Comparison of ENCODE assay signal across 25 cellular contexts in genomic region chr2:34533585-34534225, GRCh38.
DNase-seq lines count a peak whose midpoint lies in the region; ATAC-seq and TF ChIP-seq lines count a peak whose summit lies in the region.
"Had no signal": no experiment of that assay in that cellular context is flagged by ENCODE, and none has a peak within 500 bp of the region (broad histone marks: within the 10 kb centered on the region; RNA-seq: fewer than 3 reads in every experiment).

No MANE protein-coding gene starts in this region.

- H3K4me1 Mint-ChIP-seq in GM23338: no peaks in the 10 kb centered on the region
- H3K4me1 Mint-ChIP-seq in neural progenitor cell: peaks cover 10% of the 10 kb centered on the region
- H3K4me1 Mint-ChIP-seq: B cell had no signal

- H3F3A ChIP-seq in GM23338 (replicated peaks; ENCODE audit: low read depth): no peaks in the 10 kb centered on the region
- H3F3A ChIP-seq in neural progenitor cell (ENCODE audit: low read depth): no peaks in the 10 kb centered on the region

- no peaks in the 10 kb centered on the region for H3K4me1 ChIP-seq in GM23338 (ENCODE audit: insufficient read depth)
- H3K4me1 ChIP-seq in body of pancreas: peaks cover 37% of the 10 kb centered on the region
- H3K4me1 ChIP-seq in hepatocyte (ENCODE audit: insufficient read depth): peaks cover 10% of the 10 kb centered on the region
- peaks cover 18% of the 10 kb centered on the region for H3K4me1 ChIP-seq in neural progenitor cell
- H3K4me1 ChIP-seq: A549; BLaER1 treated with 17β-estradiol and CSF1 and Interleukin-3, amounts not matched to agents 10 nM and 100 nM had no signal

- no peaks in the 10 kb centered on the region for H3K27me3 Mint-ChIP-seq in GM23338 (ENCODE audit: insufficient read depth, low read depth, poor library complexity)
- H3K27me3 Mint-ChIP-seq in neural progenitor cell (ENCODE audit: insufficient read depth, low read depth): no peaks in the 10 kb centered on the region
- H3K27me3 Mint-ChIP-seq: B cell; CD4-positive, alpha-beta T cell had no signal

- TF ChIP-seq POLR2A in body of pancreas (IDR thresholded peaks at IDR 0.05): no peak

- H3K27ac ChIP-seq in GM23338 (ENCODE audit: low read depth) (no peak overlapping the region), body of pancreas (peak overlapping the region in 3 of 4 donors; percentile 45 to 73 (median 64)), hepatocyte (peak overlapping the region; percentile 35), neural progenitor cell (no peak overlapping the region)
- H3K27ac ChIP-seq: 22Rv1; A549; BLaER1 treated with 17β-estradiol and CSF1 and Interleukin-3, amounts not matched to agents 10 nM and 100 nM; C4-2B had no signal

- no peaks in the 10 kb centered on the region for H3K27me3 ChIP-seq in GM23338 (ENCODE audit: insufficient read depth)
- no peaks in the 10 kb centered on the region for H3K27me3 ChIP-seq in body of pancreas
- H3K27me3 ChIP-seq in hepatocyte: no peaks in the 10 kb centered on the region
- H3K27me3 ChIP-seq in neural progenitor cell: no peaks in the 10 kb centered on the region
- H3K27me3 ChIP-seq: BLaER1 treated with 17β-estradiol and CSF1 and Interleukin-3, amounts not matched to agents 10 nM and 100 nM had no signal

- intact Hi-C loops in body of pancreas (cut with DNase I): no loop called here

- ATAC-seq in GM23338: no peak
- peak; percentile 74 for ATAC-seq in body of pancreas
- ATAC-seq: A549; CD8-positive, alpha-beta T cell; GM12878 had no signal

- H3K9ac ChIP-seq in neural progenitor cell: no peak overlapping the region
- H3K9ac ChIP-seq: BLaER1 treated with 17β-estradiol and CSF1 and Interleukin-3, amounts not matched to agents 10 nM and 100 nM had no signal

- H3K4me3 ChIP-seq in GM23338 (no peak overlapping the region), body of pancreas (no peak overlapping the region), hepatocyte (no peak overlapping the region), neural progenitor cell (no peak overlapping the region)
- H3K4me3 ChIP-seq: A549; BLaER1 treated with 17β-estradiol and CSF1 and Interleukin-3, amounts not matched to agents 10 nM and 100 nM; GM12878 had no signal

- no peaks in the 10 kb centered on the region for H3K9me2 ChIP-seq in GM23338 (ENCODE audit: insufficient read depth)
- H3K9me2 ChIP-seq in hepatocyte (replicated peaks; ENCODE audit: insufficient read depth): no peaks in the 10 kb centered on the region

- H2AFZ ChIP-seq in GM23338 (peak overlapping the region; percentile 60; the same call in 1 of the 2 replicates), hepatocyte (no peak overlapping the region), neural progenitor cell (replicated peaks) (peak overlapping the region; percentile 59)

- H3K36me3 Mint-ChIP-seq in GM23338 (ENCODE audit: low read depth) (no peaks in the 10 kb centered on the region), neural progenitor cell (no peaks in the 10 kb centered on the region)
- H3K36me3 Mint-ChIP-seq: CD8-positive, alpha-beta T cell had no signal

- H3K79me2 ChIP-seq in GM23338 (replicated peaks; ENCODE audit: insufficient read depth): no peaks in the 10 kb centered on the region
- no peaks in the 10 kb centered on the region for H3K79me2 ChIP-seq in hepatocyte
- H3K79me2 ChIP-seq in neural progenitor cell (ENCODE audit: low read depth): no peaks in the 10 kb centered on the region

- 7 to 13% methylated on average over 3 of the region's 3 CpGs for WGBS in body of pancreas, 2 donors
- 42% methylated on average over 3 of the region's 3 CpGs for WGBS in hepatocyte (ENCODE audit: low lambda C conversion rate, missing lambda C conversion rate)

- no peak for DNase-seq in GM23338 (ENCODE audit: low spot score)
- DNase-seq in body of pancreas: peak in 2 of 4 donors; percentile 9 to 14
- no peak for DNase-seq in hepatocyte (ENCODE audit: low spot score)
- DNase-seq in neural progenitor cell (ENCODE audit: low spot score): no peak
- no peak for DNase-seq in DMS 273 treated with DMSO at 0.1 percent for 48 hours (lab: John Stamatoyannopoulos, UW)
- no peak for DNase-seq in Kasumi-1 (lab: John Stamatoyannopoulos, UW)
- DNase-seq in T-helper 1 cell: no peak
- no peak for DNase-seq in nucleus accumbens (lab: John Stamatoyannopoulos, UW)
- DNase-seq: AML-193; Caco-2; Calu3; CD4-positive, alpha-beta T cell; CD8-positive, alpha-beta T cell; DMS153; DMS53; DMS79; DND-41; EL; GDM1 had no signal

- no peaks in the 10 kb centered on the region for H3K9me3 ChIP-seq in body of pancreas
- H3K9me3 ChIP-seq in hepatocyte (ENCODE audit: low read depth): no peaks in the 10 kb centered on the region
- H3K9me3 ChIP-seq in neural progenitor cell (ENCODE audit: low read depth): no peaks in the 10 kb centered on the region
- H3K9me3 ChIP-seq: A549; BLaER1 treated with 17β-estradiol and CSF1 and Interleukin-3, amounts not matched to agents 10 nM and 100 nM; Caco-2 had no signal

- H3K9me3 Mint-ChIP-seq in GM23338 (no peaks in the 10 kb centered on the region), neural progenitor cell (no peaks in the 10 kb centered on the region)

- H3K27ac Mint-ChIP-seq in GM23338 (no peak overlapping the region), neural progenitor cell (no peak overlapping the region)
- H3K27ac Mint-ChIP-seq: B cell; CD4-positive, alpha-beta T cell; CD8-positive, alpha-beta T cell had no signal

- H4K20me1 ChIP-seq in GM23338 (replicated peaks; ENCODE audit: insufficient read depth) (no peaks in the 10 kb centered on the region), hepatocyte (ENCODE audit: insufficient read depth, poor library complexity, severe bottlenecking) (no peaks in the 10 kb centered on the region), neural progenitor cell (ENCODE audit: low read depth) (no peaks in the 10 kb centered on the region)
- H4K20me1 ChIP-seq: BLaER1 treated with 17β-estradiol and CSF1 and Interleukin-3, amounts not matched to agents 10 nM and 100 nM had no signal

- H3K4me2 ChIP-seq in GM23338 (no peak overlapping the region), hepatocyte (peak overlapping the region; percentile 5), neural progenitor cell (no peak overlapping the region)
- H3K4me2 ChIP-seq: A549; BLaER1 treated with 17β-estradiol and CSF1 and Interleukin-3, amounts not matched to agents 10 nM and 100 nM had no signal

- H3K36me3 ChIP-seq in GM23338 (ENCODE audit: insufficient read depth) (no peaks in the 10 kb centered on the region), body of pancreas (replicated peaks in 1 of 2; ENCODE audit: insufficient read depth in 1 of 2, low read depth in 2 of 2) (no peaks in the 10 kb centered on the region), hepatocyte (replicated peaks; ENCODE audit: insufficient read depth, low read depth) (no peaks in the 10 kb centered on the region), neural progenitor cell (no peaks in the 10 kb centered on the region)
- H3K36me3 ChIP-seq: BLaER1 treated with 17β-estradiol and CSF1 and Interleukin-3, amounts not matched to agents 10 nM and 100 nM had no signal

- no peak overlapping the region for H3K4me3 Mint-ChIP-seq in GM23338
- H3K4me3 Mint-ChIP-seq in neural progenitor cell: no peak overlapping the region
- H3K4me3 Mint-ChIP-seq: B cell; CD4-positive, alpha-beta T cell; CD8-positive, alpha-beta T cell had no signal

- TF ChIP-seq CTCF in GM23338 (conservative IDR thresholded peaks at IDR 0.05; ENCODE audit: low read depth in 2 of 2) (no peak), body of pancreas (IDR thresholded peaks at IDR 0.05) (no peak), hepatocyte (IDR thresholded peaks at IDR 0.05; ENCODE audit: poor library complexity) (no peak), neural progenitor cell (IDR thresholded peaks at IDR 0.05) (no peak)

TF ChIP-seq in GM23338, 12 proteins besides CTCF, POLR2A, EP300 and RAD21 (continues in another document):
- TF ChIP-seq EZH2 (IDR thresholded peaks at IDR 0.05; ENCODE audit: low read depth, unreplicated experiment): no peak
- no peak for TF ChIP-seq POLR2AphosphoS5 (IDR thresholded peaks at IDR 0.05; ENCODE audit: low read depth)
- TF ChIP-seq EZH2phosphoT487 (IDR thresholded peaks at IDR 0.05; ENCODE audit: unreplicated experiment): no peak
- no peak for TF ChIP-seq NANOG (IDR thresholded peaks at IDR 0.05; ENCODE audit: borderline replicate concordance)

Comparison
In these comparisons a context has a peak if more than half of its experiments do, and no peak if none do; other contexts are left out.
1. H3K27ac ChIP-seq: peak in body of pancreas (3 of 4) and hepatocyte (single experiment); none in GM23338 (single experiment) and neural progenitor cell (single experiment).